Comparison of ENCODE assay signal across 8 cellular contexts in genomic region chr3:129228891-129229585, GRCh38. TPM values are rescaled to one million over a fixed set of nuclear protein-coding genes. Genes with fewer than 3 reads are reported as not detected.
DNase-seq lines count a peak whose midpoint lies in the region; ATAC-seq and TF ChIP-seq lines count a peak whose summit lies in the region.

No MANE protein-coding gene starts in this region.

- no peak for ATAC-seq in T-helper 17 cell
- ATAC-seq in right cardiac atrium: peak in 1 of 2 donors; percentile 12
- ATAC-seq in GM21515 (IDR thresholded peaks at IDR 0.05; ENCODE audit: unreplicated experiment): no peak

- DNase-seq in activated CD4-positive, alpha-beta memory T cell treated with anti-CD3 and anti-CD28 coated beads, Interleukin-2, amount 10 ng/mL, durations not matched to agents 7 days and 5 days: no peak
- no peak for DNase-seq in activated CD4-positive, alpha-beta memory T cell treated with anti-CD3 and anti-CD28 coated beads for 36 hours
- DNase-seq in T-helper 17 cell: no peak
- DNase-seq in right cardiac atrium: peak in 2 of 3 donors; percentile 42 to 55
- no peak for DNase-seq in suprapubic skin (ENCODE audit: low spot score in 2 of 2)
- no peak for DNase-seq in HuH-7 (ENCODE audit: low spot score)
- DNase-seq in NCI-H2081 (lab: John Stamatoyannopoulos, UW): no peak

- H3K27ac ChIP-seq in right cardiac atrium (ENCODE audit: low read length) (peak overlapping the region; percentile 14), suprapubic skin (peak overlapping the region; percentile 79)

- H3K4me1 ChIP-seq in right cardiac atrium (ENCODE audit: control insufficient read depth, insufficient read depth, low read length) (peaks cover 12% of the 10 kb centered on the region), suprapubic skin (peaks cover 63% of the 10 kb centered on the region)

- no peaks in the 10 kb centered on the region for H3K27me3 Mint-ChIP-seq in activated CD4-positive, alpha-beta memory T cell treated with anti-CD3 and anti-CD28 coated beads, Interleukin-2, amount 10 ng/mL, durations not matched to agents 7 days and 5 days
- H3K27me3 Mint-ChIP-seq in activated CD4-positive, alpha-beta memory T cell treated with anti-CD3 and anti-CD28 coated beads for 36 hours: no peaks in the 10 kb centered on the region
- no peaks in the 10 kb centered on the region for H3K27me3 Mint-ChIP-seq in T-helper 17 cell

- POLR2A ChIA-PET in activated CD4-positive, alpha-beta memory T cell treated with anti-CD3 and anti-CD28 coated beads, Interleukin-2, amount 10 ng/mL, durations not matched to agents 7 days and 5 days (lab: Charles Lee): interaction anchor here (1.1 to 8.1 kb wide), 4 partner anchors 8 to 87 kb away, joined by 4 to 97 read pairs (median 40); partner anchors contain the start of gene CNBP
- POLR2A ChIA-PET in activated CD4-positive, alpha-beta memory T cell treated with anti-CD3 and anti-CD28 coated beads for 36 hours (lab: Charles Lee): interaction anchor here (1.1 kb wide), 1 partner anchor 20 kb away, joined by 3 read pairs; the partner anchor contains the start of gene COPG1

- H3K9me3 Mint-ChIP-seq in activated CD4-positive, alpha-beta memory T cell treated with anti-CD3 and anti-CD28 coated beads, Interleukin-2, amount 10 ng/mL, durations not matched to agents 7 days and 5 days: no peaks in the 10 kb centered on the region
- H3K9me3 Mint-ChIP-seq in activated CD4-positive, alpha-beta memory T cell treated with anti-CD3 and anti-CD28 coated beads for 36 hours: no peaks in the 10 kb centered on the region

- no peak for TF ChIP-seq CTCF in suprapubic skin (IDR thresholded peaks at IDR 0.05)

- H3K4me3 ChIP-seq in right cardiac atrium (ENCODE audit: low read length) (no peak overlapping the region), suprapubic skin (no peak overlapping the region)

- H3K27me3 ChIP-seq in right cardiac atrium (ENCODE audit: control insufficient read depth, insufficient read depth): no peaks in the 10 kb centered on the region
- H3K27me3 ChIP-seq in suprapubic skin: no peaks in the 10 kb centered on the region

- intact Hi-C loops in activated CD4-positive, alpha-beta memory T cell treated with anti-CD3 and anti-CD28 coated beads for 36 hours (cut with micrococcal nuclease): no loop called here
- intact Hi-C loops in right cardiac atrium (cut with DNase I): loop anchor here in 3 of 4 donors (5.0 kb wide), 1 partner anchor 47 kb away; the partner anchor contains the start of gene CNBP (in 3 of the 3)

- peaks cover 4% of the 10 kb centered on the region for H3K36me3 Mint-ChIP-seq in activated CD4-positive, alpha-beta memory T cell treated with anti-CD3 and anti-CD28 coated beads, Interleukin-2, amount 10 ng/mL, durations not matched to agents 7 days and 5 days (ENCODE audit: low read depth)
- H3K36me3 Mint-ChIP-seq in activated CD4-positive, alpha-beta memory T cell treated with anti-CD3 and anti-CD28 coated beads for 36 hours: no peaks in the 10 kb centered on the region
- H3K36me3 Mint-ChIP-seq in T-helper 17 cell (ENCODE audit: low read depth): no peaks in the 10 kb centered on the region

- H3K4me1 Mint-ChIP-seq in activated CD4-positive, alpha-beta memory T cell treated with anti-CD3 and anti-CD28 coated beads, Interleukin-2, amount 10 ng/mL, durations not matched to agents 7 days and 5 days: peaks cover 78% of the 10 kb centered on the region
- H3K4me1 Mint-ChIP-seq in activated CD4-positive, alpha-beta memory T cell treated with anti-CD3 and anti-CD28 coated beads for 36 hours (ENCODE audit: low read depth): peaks cover 30% of the 10 kb centered on the region
- peaks cover 30% of the 10 kb centered on the region for H3K4me1 Mint-ChIP-seq in T-helper 17 cell

- TF ChIP-seq POLR2A in suprapubic skin (IDR thresholded peaks at IDR 0.05): no peak

- no peak for TF ChIP-seq EP300 in suprapubic skin (IDR thresholded peaks at IDR 0.05)

- no peak overlapping the region for H3K4me3 Mint-ChIP-seq in activated CD4-positive, alpha-beta memory T cell treated with anti-CD3 and anti-CD28 coated beads, Interleukin-2, amount 10 ng/mL, durations not matched to agents 7 days and 5 days
- H3K4me3 Mint-ChIP-seq in activated CD4-positive, alpha-beta memory T cell treated with anti-CD3 and anti-CD28 coated beads for 36 hours: no peak overlapping the region
- peak overlapping the region; percentile 36 for H3K4me3 Mint-ChIP-seq in T-helper 17 cell

- no peaks in the 10 kb centered on the region for H3K9me3 ChIP-seq in T-helper 17 cell (ENCODE audit: control insufficient read depth, low read length, poor library complexity, severe bottlenecking)
- no peaks in the 10 kb centered on the region for H3K9me3 ChIP-seq in right cardiac atrium (ENCODE audit: control insufficient read depth, low read length)
- H3K9me3 ChIP-seq in suprapubic skin: no peaks in the 10 kb centered on the region

- WGBS in right cardiac atrium: 49% methylated on average over 11 of the region's 11 CpGs
- 66% methylated on average over 11 of the region's 11 CpGs for WGBS in suprapubic skin

- H3K36me3 ChIP-seq in suprapubic skin: no peaks in the 10 kb centered on the region

- peak overlapping the region; percentile 95 for H3K27ac Mint-ChIP-seq in activated CD4-positive, alpha-beta memory T cell treated with anti-CD3 and anti-CD28 coated beads, Interleukin-2, amount 10 ng/mL, durations not matched to agents 7 days and 5 days
- no peak overlapping the region for H3K27ac Mint-ChIP-seq in activated CD4-positive, alpha-beta memory T cell treated with anti-CD3 and anti-CD28 coated beads for 36 hours
- no peak overlapping the region for H3K27ac Mint-ChIP-seq in T-helper 17 cell

- CTCF ChIA-PET in activated CD4-positive, alpha-beta memory T cell treated with anti-CD3 and anti-CD28 coated beads, Interleukin-2, amount 10 ng/mL, durations not matched to agents 7 days and 5 days (lab: Charles Lee): interaction anchor here (0.9 to 3.7 kb wide), 3 partner anchors 10 to 49 kb away, joined by 4 to 28 read pairs (median 25); no protein-coding TSS in a partner anchor
- CTCF ChIA-PET in activated CD4-positive, alpha-beta memory T cell treated with anti-CD3 and anti-CD28 coated beads for 36 hours (lab: Charles Lee): interaction anchor here (2.6 kb wide), 1 partner anchor 16 kb away, joined by 9 read pairs; no protein-coding TSS in a partner anchor

RNA-seq across cellular contexts. Expression of gene COPG1, which starts 20.4 kb away (rescaled TPM):
- 100 to 1,000 TPM; 157 TPM for total RNA-seq in activated CD4-positive, alpha-beta memory T cell treated with anti-CD3 and anti-CD28 coated beads, Interleukin-2, amount 10 ng/mL, durations not matched to agents 7 days and 5 days
- total RNA-seq in activated CD4-positive, alpha-beta memory T cell treated with anti-CD3 and anti-CD28 coated beads for 36 hours: 100 to 1,000 TPM; 154 to 162 TPM
- 100 to 1,000 TPM; 101 to 102 TPM for total RNA-seq in T-helper 17 cell
- 100 to 1,000 TPM in 3 of 4 donors, 10 to 100 TPM in 1; 76.3 to 133 (median 108) TPM for total RNA-seq in right cardiac atrium
- polyA plus RNA-seq in right cardiac atrium: 83.2 TPM
- 10 to 100 TPM; 77.1 to 95.3 (median 88.6) TPM for total RNA-seq in suprapubic skin

RNA-seq across cellular contexts. Expression of gene CNBP, which starts 45.3 kb away (rescaled TPM):
- total RNA-seq in activated CD4-positive, alpha-beta memory T cell treated with anti-CD3 and anti-CD28 coated beads, Interleukin-2, amount 10 ng/mL, durations not matched to agents 7 days and 5 days: 100 to 1,000 TPM; 321 to 322 TPM
- 100 to 1,000 TPM; 342 to 348 TPM for total RNA-seq in activated CD4-positive, alpha-beta memory T cell treated with anti-CD3 and anti-CD28 coated beads for 36 hours
- 100 to 1,000 TPM; 253 to 276 TPM for total RNA-seq in T-helper 17 cell
- total RNA-seq in right cardiac atrium: 100 to 1,000 TPM; 368 to 537 (median 429) TPM
- 453 TPM for polyA plus RNA-seq in right cardiac atrium
- total RNA-seq in suprapubic skin: 100 to 1,000 TPM; 361 to 504 (median 408) TPM

RNA-seq across cellular contexts. Expression of gene HMCES, which starts 49.6 kb away (rescaled TPM):
- total RNA-seq in activated CD4-positive, alpha-beta memory T cell treated with anti-CD3 and anti-CD28 coated beads, Interleukin-2, amount 10 ng/mL, durations not matched to agents 7 days and 5 days: 10 to 100 TPM; 45.7 to 50.1 TPM
- 10 to 100 TPM; 58.4 to 61.5 TPM for total RNA-seq in activated CD4-positive, alpha-beta memory T cell treated with anti-CD3 and anti-CD28 coated beads for 36 hours
- total RNA-seq in T-helper 17 cell: 10 to 100 TPM; 48.2 to 55.3 TPM
- total RNA-seq in right cardiac atrium: 10 to 100 TPM; 38.0 to 53.2 (median 42.3) TPM
- 37.0 TPM for polyA plus RNA-seq in right cardiac atrium
- 10 to 100 TPM; 25.1 to 34.5 (median 32.7) TPM for total RNA-seq in suprapubic skin

Comparison
In these comparisons a context has a peak if more than half of its experiments do, and no peak if none do; other contexts are left out.
1. DNase-seq: peak in right cardiac atrium (2 of 3); none in activated CD4-positive, alpha-beta memory T cell treated with anti-CD3 and anti-CD28 coated beads, Interleukin-2, amount 10 ng/mL, durations not matched to agents 7 days and 5 days (single experiment), activated CD4-positive, alpha-beta memory T cell treated with anti-CD3 and anti-CD28 coated beads for 36 hours (single experiment), T-helper 17 cell (0 of 3), suprapubic skin (0 of 2), HuH-7 (single experiment) and NCI-H2081 (0 of 2).